ENCODE assay signal across 17 cellular contexts in the genomic region with DNA sequence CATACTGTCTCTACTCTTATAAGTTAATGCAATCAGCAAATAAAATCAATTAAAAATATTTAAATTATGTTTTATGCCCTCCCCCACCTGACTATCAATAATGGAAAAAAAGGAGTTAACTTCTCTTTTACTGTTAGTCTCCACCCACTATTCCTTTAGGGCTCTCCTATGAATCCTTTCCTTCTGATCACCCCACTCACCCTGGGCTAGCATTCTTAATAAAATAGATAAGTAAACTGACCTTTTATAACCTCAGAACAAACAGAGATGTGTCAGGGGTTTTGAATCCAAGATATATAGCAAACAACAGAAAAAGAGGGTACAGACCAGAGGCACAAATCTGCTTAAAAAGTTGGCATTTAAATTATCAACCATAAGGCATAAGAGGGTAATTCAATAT.
DNase-seq lines count a peak whose midpoint lies in the region; ATAC-seq and TF ChIP-seq lines count a peak whose summit lies in the region.
"Had no signal": no experiment of that assay in that cellular context is flagged by ENCODE, and none has a peak within 500 bp of the region (broad histone marks: within the 10 kb centered on the region; RNA-seq: fewer than 3 reads in every experiment).

No MANE protein-coding gene starts in this region.

- TF ChIP-seq CTCF in GM23338 (conservative IDR thresholded peaks at IDR 0.05; ENCODE audit: low read depth in 2 of 2) (no peak), PC-9 (conservative IDR thresholded peaks at IDR 0.05) (no peak), hepatocyte (IDR thresholded peaks at IDR 0.05; ENCODE audit: poor library complexity) (no peak), psoas muscle (IDR thresholded peaks at IDR 0.05) (no peak), stomach (IDR thresholded peaks at IDR 0.05) (no peak), WERI-Rb-1 (IDR thresholded peaks at IDR 0.05; ENCODE audit: low read depth, low read length) (no peak)

- no peak for TF ChIP-seq POLR2A in stomach (IDR thresholded peaks at IDR 0.05)

- H4K20me1 ChIP-seq in GM23338 (replicated peaks; ENCODE audit: insufficient read depth) (no peaks in the 10 kb centered on the region), PC-9 (ENCODE audit: insufficient read depth) (no peaks in the 10 kb centered on the region), hepatocyte (ENCODE audit: insufficient read depth, poor library complexity, severe bottlenecking) (no peaks in the 10 kb centered on the region)

- intact Hi-C loops in PC-9 (cut with micrococcal nuclease; ENCODE audit: unreplicated experiment) (no loop called here), psoas muscle (cut with DNase I) (loop anchor here (5.0 kb wide), 3 partner anchors 35 to 70 kb away; no protein-coding TSS in a partner anchor), stomach (cut with DNase I; ENCODE audit: low total_unique reads) (no loop called here)

- H2AFZ ChIP-seq in GM23338, result no peak overlapping the region
- H2AFZ ChIP-seq in PC-9, result no peak overlapping the region
- no peak overlapping the region for H2AFZ ChIP-seq in hepatocyte

- H3K27ac ChIP-seq in GM23338 (ENCODE audit: low read depth) (no peak overlapping the region), PC-9 (peak overlapping the region; percentile 43), hepatocyte (peak overlapping the region; percentile 26), psoas muscle (peak overlapping the region; percentile 73), stomach (no peak overlapping the region), WERI-Rb-1 (no peak overlapping the region; the same call in 1 of the 2 replicates)
- H3K27ac ChIP-seq: HL-60 had no signal

- no peak for ATAC-seq in GM23338
- ATAC-seq in psoas muscle, result no peak
- ATAC-seq: CD8-positive, alpha-beta T cell had no signal

- H3K79me2 ChIP-seq in GM23338 (replicated peaks; ENCODE audit: insufficient read depth), result no peaks in the 10 kb centered on the region
- peaks cover 92% of the 10 kb centered on the region for H3K79me2 ChIP-seq in PC-9 (ENCODE audit: low read depth)
- peaks cover 36% of the 10 kb centered on the region for H3K79me2 ChIP-seq in hepatocyte

- H3K4me1 ChIP-seq in GM23338 (ENCODE audit: insufficient read depth) (peaks cover 47% of the 10 kb centered on the region), PC-9 (replicated peaks; ENCODE audit: insufficient read depth) (peaks cover 30% of the 10 kb centered on the region), hepatocyte (ENCODE audit: insufficient read depth) (no peaks in the 10 kb centered on the region), psoas muscle (peaks cover 39% of the 10 kb centered on the region), stomach (peaks cover 0 to 19% (median 6%) of the 10 kb centered on the region in 4 donors)

- H3F3A ChIP-seq in GM23338 (replicated peaks; ENCODE audit: low read depth), result no peaks in the 10 kb centered on the region
- peaks cover 10% of the 10 kb centered on the region for H3F3A ChIP-seq in PC-9 (ENCODE audit: insufficient read depth, low read depth)

- H3K4me3 ChIP-seq in GM23338, result no peak overlapping the region
- H3K4me3 ChIP-seq in PC-9, result no peak overlapping the region
- H3K4me3 ChIP-seq in hepatocyte, result no peak overlapping the region
- H3K4me3 ChIP-seq in psoas muscle, result peak overlapping the region; percentile 65
- H3K4me3 ChIP-seq in stomach, result no peak overlapping the region
- no peak overlapping the region for H3K4me3 ChIP-seq in WERI-Rb-1 (ENCODE audit: low read depth, low read length)

- H3K9me3 ChIP-seq in PC-9 (ENCODE audit: insufficient read depth, low read depth), result no peaks in the 10 kb centered on the region
- H3K9me3 ChIP-seq in hepatocyte (ENCODE audit: low read depth), result no peaks in the 10 kb centered on the region
- H3K9me3 ChIP-seq in psoas muscle, result no peaks in the 10 kb centered on the region
- no peaks in the 10 kb centered on the region for H3K9me3 ChIP-seq in stomach
- H3K9me3 ChIP-seq in WERI-Rb-1 (ENCODE audit: severe bottlenecking), result no peaks in the 10 kb centered on the region
- H3K9me3 ChIP-seq: BE2C had no signal

- H3K4me1 Mint-ChIP-seq in GM23338, result peaks cover 49% of the 10 kb centered on the region

- TF ChIP-seq EP300 in stomach (IDR thresholded peaks at IDR 0.05), result no peak

- H3K9me2 ChIP-seq in GM23338 (ENCODE audit: insufficient read depth) (no peaks in the 10 kb centered on the region), PC-9 (ENCODE audit: insufficient read depth) (no peaks in the 10 kb centered on the region), hepatocyte (replicated peaks; ENCODE audit: insufficient read depth) (no peaks in the 10 kb centered on the region)

- peak overlapping the region; percentile 18; the same call in 1 of the 2 replicates for H3K4me2 ChIP-seq in GM23338
- peak overlapping the region; percentile 31; the same call in 1 of the 2 replicates for H3K4me2 ChIP-seq in PC-9
- H3K4me2 ChIP-seq in hepatocyte, result peak overlapping the region; percentile 58

- no peaks in the 10 kb centered on the region for H3K9me3 Mint-ChIP-seq in GM23338
- H3K9me3 Mint-ChIP-seq: CD8-positive, alpha-beta T cell had no signal

- no peak overlapping the region for H3K4me3 Mint-ChIP-seq in GM23338
- H3K4me3 Mint-ChIP-seq: CD8-positive, alpha-beta T cell had no signal

- no peak overlapping the region for H3K27ac Mint-ChIP-seq in GM23338
- H3K27ac Mint-ChIP-seq: CD8-positive, alpha-beta T cell had no signal

- CTCF ChIA-PET in PC-9 (lab: Charles Lee), result no interaction called here

- H3K36me3 Mint-ChIP-seq in GM23338 (ENCODE audit: low read depth), result no peaks in the 10 kb centered on the region
- H3K36me3 Mint-ChIP-seq: CD8-positive, alpha-beta T cell had no signal

- H3K27me3 Mint-ChIP-seq in GM23338 (ENCODE audit: insufficient read depth, low read depth, poor library complexity), result no peaks in the 10 kb centered on the region

- H3K36me3 ChIP-seq in GM23338 (ENCODE audit: insufficient read depth) (no peaks in the 10 kb centered on the region), PC-9 (ENCODE audit: low read depth) (peaks cover 4% of the 10 kb centered on the region; the same call in 1 of the 2 replicates), hepatocyte (replicated peaks; ENCODE audit: insufficient read depth, low read depth) (no peaks in the 10 kb centered on the region), psoas muscle (ENCODE audit: insufficient read depth in 1 of 2, low read depth in 1 of 2) (no peaks in the 10 kb centered on the region), stomach (no peaks in the 10 kb centered on the region), WERI-Rb-1 (no peaks in the 10 kb centered on the region)
- H3K36me3 ChIP-seq: BE2C had no signal

- DNase-seq in GM23338 (ENCODE audit: low spot score) (no peak), PC-9 (no peak), hepatocyte (ENCODE audit: low spot score) (no peak), psoas muscle (no peak), occipital lobe (lab: John Stamatoyannopoulos, UW) (no peak), stomach (no peak), WERI-Rb-1 (no peak)
- DNase-seq: BE2C; CD8-positive, alpha-beta T cell; GF-D8; KBM-7; NCI-H1105; NCI-H1930; NCI-H2171; NCI-H510A; SHP77 had no signal

- POLR2A ChIA-PET in PC-9 (lab: Charles Lee; ENCODE audit: unreplicated experiment), result interaction anchor here (0.6 kb wide), 1 partner anchor 97 kb away, joined by 16 read pairs; no protein-coding TSS in a partner anchor

- H3K27me3 ChIP-seq in GM23338 (ENCODE audit: insufficient read depth), result no peaks in the 10 kb centered on the region
- H3K27me3 ChIP-seq in PC-9 (ENCODE audit: insufficient read depth, low read depth), result no peaks in the 10 kb centered on the region
- H3K27me3 ChIP-seq in hepatocyte, result no peaks in the 10 kb centered on the region
- H3K27me3 ChIP-seq in psoas muscle (ENCODE audit: insufficient read depth in 3 of 3, low read length in 2 of 3), result no peaks in the 10 kb centered on the region
- H3K27me3 ChIP-seq in stomach, result no peaks in the 10 kb centered on the region
- H3K27me3 ChIP-seq in WERI-Rb-1 (ENCODE audit: insufficient read depth, low read depth, severe bottlenecking), result no peaks in the 10 kb centered on the region
- H3K27me3 ChIP-seq: BE2C had no signal

- BruUV-seq in PC-9 (replicated peaks; lab: Mats Ljungman, UMichigan), result no TSS peak

TF ChIP-seq in GM23338, 12 proteins besides CTCF, POLR2A, EP300 and RAD21:
- TF ChIP-seq NANOG (IDR thresholded peaks at IDR 0.05; ENCODE audit: borderline replicate concordance) (no peak), CREB1 (CRISPR knock-in tag; IDR thresholded peaks at IDR 0.05; ENCODE audit: low read depth) (no peak), ZNF114 (CRISPR knock-in tag; IDR thresholded peaks at IDR 0.05) (no peak), EZH2phosphoT487 (IDR thresholded peaks at IDR 0.05; ENCODE audit: unreplicated experiment) (no peak)

Comparison
In these comparisons a context has a peak if more than half of its experiments do, and no peak if none do; other contexts are left out.
1. H3K27ac ChIP-seq: peak in PC-9 (single experiment), hepatocyte (single experiment) and psoas muscle (single experiment); none in GM23338 (single experiment), stomach (0 of 5) and WERI-Rb-1 (single experiment).
2. intact Hi-C loops: an anchor here in psoas muscle (5.0 kb wide); none called in PC-9 and stomach.
3. Peak in every context shown above with its lines, with median percentiles within 50 percentile points of each other: H3K4me2 ChIP-seq.